Comparison of ENCODE assay signal across 8 cellular contexts in the genomic region with DNA sequence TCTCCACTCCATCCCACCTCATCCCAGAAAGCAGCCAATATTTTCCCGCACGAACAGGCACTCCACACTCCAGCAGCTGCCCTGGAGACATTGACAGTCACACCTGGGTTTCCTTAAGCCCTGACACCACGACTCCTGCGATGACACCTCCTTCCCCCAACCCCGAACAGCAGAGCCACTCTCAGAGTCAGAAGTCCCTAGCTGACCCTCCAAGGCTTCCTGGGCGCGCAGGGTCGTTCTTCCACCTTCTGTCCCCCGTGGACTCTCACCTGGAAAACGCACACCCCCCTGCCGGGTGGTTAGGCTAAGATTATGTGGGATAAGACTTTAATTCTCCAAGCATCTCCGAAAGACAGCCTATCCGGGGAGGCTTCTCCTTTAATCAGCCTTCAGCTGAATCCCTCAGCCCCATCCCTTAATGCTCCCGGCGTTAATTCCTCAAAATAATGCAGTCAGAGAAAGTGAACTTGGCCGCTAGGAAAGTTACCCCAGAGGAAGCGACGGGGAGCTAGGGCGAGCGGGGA. TPM values are rescaled to one million over a fixed set of nuclear protein-coding genes. Genes with fewer than 3 reads are reported as not detected.
DNase-seq lines count a peak whose midpoint lies in the region; ATAC-seq and TF ChIP-seq lines count a peak whose summit lies in the region.

No MANE protein-coding gene starts in this region.

- H3K4me1 ChIP-seq in cardiac muscle cell (ENCODE audit: low read depth) (peaks cover 11% of the 10 kb centered on the region), PC-3 (ENCODE audit: insufficient read depth, low read length) (peaks cover 67% of the 10 kb centered on the region), mesodermal cell (ENCODE audit: control insufficient read depth, insufficient read depth, low read length, poor library complexity, severe bottlenecking) (peaks cover 23% of the 10 kb centered on the region)

- H3K9me2 ChIP-seq in PC-3 (replicated peaks; ENCODE audit: low read length): no peaks in the 10 kb centered on the region

- 0 out of 2 replicates have a peak overlapping the region, but pooled peaks have one; percentile 48 for H2AFZ ChIP-seq in PC-3 (ENCODE audit: low read length)

- H3K36me3 ChIP-seq in cardiac muscle cell (no peaks in the 10 kb centered on the region), PC-3 (ENCODE audit: low read depth, low read length) (no peaks in the 10 kb centered on the region), mesodermal cell (ENCODE audit: control insufficient read depth, insufficient read depth, low read length) (no peaks in the 10 kb centered on the region)

- H3F3A ChIP-seq in PC-3 (ENCODE audit: low read length, unreplicated experiment): no peaks in the 10 kb centered on the region

- POLR2A ChIA-PET in PC-3 (lab: Charles Lee; ENCODE audit: unreplicated experiment): no interaction called here

- no peak overlapping the region for H3K27ac ChIP-seq in cardiac muscle cell
- H3K27ac ChIP-seq in PC-3 (ENCODE audit: low read length): no peak overlapping the region
- no peak overlapping the region for H3K27ac ChIP-seq in mesodermal cell (ENCODE audit: low read depth, low read length, severe bottlenecking)

- H3K36me3 Mint-ChIP-seq in type B pancreatic cell: no peaks in the 10 kb centered on the region

- H3K27me3 Mint-ChIP-seq in type B pancreatic cell: peaks cover 25% of the 10 kb centered on the region

- H3K9me3 Mint-ChIP-seq in type B pancreatic cell: no peaks in the 10 kb centered on the region

- intact Hi-C loops in cardiac septum (cut with DNase I) (loop anchor here (5.0 kb wide), 1 partner anchor 36 kb away; a partner anchor contains a TSS), PC-3 (cut with micrococcal nuclease) (no loop called here)

- H3K4me3 ChIP-seq in cardiac muscle cell (peak overlapping the region; percentile 95), PC-3 (ENCODE audit: low read length) (peak overlapping the region; percentile 67), choroid plexus epithelial cell (ENCODE audit: low read depth, low read length) (peak overlapping the region; percentile 68), mesodermal cell (ENCODE audit: extremely low read depth, insufficient read depth, low read length, poor library complexity, severe bottlenecking) (peak overlapping the region; percentile 63)

- ATAC-seq in PC-3 (peak; percentile 4; the same call in 1 of the 2 replicates), esophagus mucosa (no peak)

- no peaks in the 10 kb centered on the region for H3K9me3 ChIP-seq in cardiac muscle cell (ENCODE audit: low read depth)
- H3K9me3 ChIP-seq in PC-3 (ENCODE audit: low read length): no peaks in the 10 kb centered on the region
- no peaks in the 10 kb centered on the region for H3K9me3 ChIP-seq in mesodermal cell (ENCODE audit: control insufficient read depth, low read length)

- BruUV-seq in PC-3 (replicated peaks; lab: Mats Ljungman, UMichigan): TSS peak; percentile 36

- DNase-seq in cardiac muscle cell (ENCODE audit: low read depth in 1 of 2, low spot score in 1 of 2) (peak in 1 of 2 donors; percentile 36), cardiac septum (ENCODE audit: low spot score) (no peak), PC-3 (no peak), choroid plexus epithelial cell (ENCODE audit: low read depth) (peak; percentile 27), type B pancreatic cell (ENCODE audit: extremely low spot score, unreplicated experiment) (no peak), SIG-M5 treated with dmso at 0.1 percent for 504 hours (lab: John Stamatoyannopoulos, UW; ENCODE audit: unreplicated experiment) (no peak)

- H3K79me2 ChIP-seq in PC-3 (ENCODE audit: low read length): peaks cover 39% of the 10 kb centered on the region

- H4K20me1 ChIP-seq in PC-3 (ENCODE audit: low read length): no peaks in the 10 kb centered on the region

- H3K27ac Mint-ChIP-seq in type B pancreatic cell: peak overlapping the region; percentile 77

- H3K4me1 Mint-ChIP-seq in type B pancreatic cell (ENCODE audit: unreplicated experiment): peaks cover 38% of the 10 kb centered on the region

- 17 to 25% methylated on average over 2 to 5 of the region's 20 CpGs for WGBS in mesodermal cell (ENCODE audit: insufficient coverage in 2 of 2), 2 experiments

- peak overlapping the region; percentile 26; the same call in 1 of the 2 replicates for H3K9ac ChIP-seq in PC-3 (ENCODE audit: low read length)

- CTCF ChIA-PET in PC-3 (lab: Charles Lee): interaction anchor here (0.5 kb wide), 1 partner anchor 17 kb away, joined by 3 read pairs; no protein-coding TSS in a partner anchor

- no peaks in the 10 kb centered on the region for H3K27me3 ChIP-seq in cardiac muscle cell
- H3K27me3 ChIP-seq in PC-3 (ENCODE audit: low read length): no peaks in the 10 kb centered on the region

- TF ChIP-seq CTCF in cardiac muscle cell (IDR thresholded peaks at IDR 0.05; ENCODE audit: low read depth, low read length): no peak
- no peak for TF ChIP-seq CTCF in PC-3 (conservative IDR thresholded peaks at IDR 0.05; ENCODE audit: low read depth, low read length)
- no peak for TF ChIP-seq CTCF in choroid plexus epithelial cell (conservative IDR thresholded peaks at IDR 0.05; ENCODE audit: low read depth, low read length)
- no peak for TF ChIP-seq CTCF in type B pancreatic cell (conservative IDR thresholded peaks at IDR 0.05)

- H3K4me2 ChIP-seq in PC-3 (ENCODE audit: low read length): peak overlapping the region; percentile 87

- peak overlapping the region; percentile 87 for H3K4me3 Mint-ChIP-seq in type B pancreatic cell

RNA-seq across cellular contexts. Expression of a gene that starts 1.1 kb away (rescaled TPM):
- total RNA-seq in cardiac muscle cell (8.5 and 15.5 TPM in 2 replicates), cardiac septum (8.7 TPM), PC-3 (2014; rRNA removed) (6.7 and 6.9 TPM in 2 replicates), type B pancreatic cell (ENCODE audit: low replicate concordance) (17.3 and 19.8 TPM in 2 replicates), esophagus mucosa (6.9 TPM)
- polyA plus RNA-seq in cardiac muscle cell: 5.0 and 5.1 TPM in 2 replicates
- polyA plus RNA-seq in mesodermal cell (2013, experiment 1 of 2): 16.8 TPM
- 14.2 TPM for polyA plus RNA-seq in mesodermal cell (2013, experiment 2 of 2)

RNA-seq across cellular contexts. Expression of a gene that starts 7.2 kb away (rescaled TPM):
- total RNA-seq in cardiac muscle cell (0.07 and 0.09 TPM in 2 replicates), cardiac septum (not detected), PC-3 (2014; rRNA removed) (not detected in 2 replicates), type B pancreatic cell (ENCODE audit: low replicate concordance) (not detected in 2 replicates), esophagus mucosa (not detected)
- polyA plus RNA-seq in cardiac muscle cell: not detected in 2 replicates
- not detected for polyA plus RNA-seq in mesodermal cell (2013, experiment 1 of 2)
- not detected for polyA plus RNA-seq in mesodermal cell (2013, experiment 2 of 2)

RNA-seq across cellular contexts. Expression of a gene that starts 37.2 kb away (rescaled TPM):
- total RNA-seq in cardiac muscle cell (196 and 200 TPM in 2 replicates), cardiac septum (84.2 TPM), PC-3 (2014; rRNA removed) (212 and 269 TPM in 2 replicates), type B pancreatic cell (ENCODE audit: low replicate concordance) (107 and 116 TPM in 2 replicates), esophagus mucosa (105 TPM)
- 250 and 294 TPM in 2 replicates for polyA plus RNA-seq in cardiac muscle cell
- polyA plus RNA-seq in mesodermal cell (2013, experiment 1 of 2): 143 TPM
- polyA plus RNA-seq in mesodermal cell (2013, experiment 2 of 2): 166 TPM
